ENCODE assay signal across 1 cellular context in the genomic region with DNA sequence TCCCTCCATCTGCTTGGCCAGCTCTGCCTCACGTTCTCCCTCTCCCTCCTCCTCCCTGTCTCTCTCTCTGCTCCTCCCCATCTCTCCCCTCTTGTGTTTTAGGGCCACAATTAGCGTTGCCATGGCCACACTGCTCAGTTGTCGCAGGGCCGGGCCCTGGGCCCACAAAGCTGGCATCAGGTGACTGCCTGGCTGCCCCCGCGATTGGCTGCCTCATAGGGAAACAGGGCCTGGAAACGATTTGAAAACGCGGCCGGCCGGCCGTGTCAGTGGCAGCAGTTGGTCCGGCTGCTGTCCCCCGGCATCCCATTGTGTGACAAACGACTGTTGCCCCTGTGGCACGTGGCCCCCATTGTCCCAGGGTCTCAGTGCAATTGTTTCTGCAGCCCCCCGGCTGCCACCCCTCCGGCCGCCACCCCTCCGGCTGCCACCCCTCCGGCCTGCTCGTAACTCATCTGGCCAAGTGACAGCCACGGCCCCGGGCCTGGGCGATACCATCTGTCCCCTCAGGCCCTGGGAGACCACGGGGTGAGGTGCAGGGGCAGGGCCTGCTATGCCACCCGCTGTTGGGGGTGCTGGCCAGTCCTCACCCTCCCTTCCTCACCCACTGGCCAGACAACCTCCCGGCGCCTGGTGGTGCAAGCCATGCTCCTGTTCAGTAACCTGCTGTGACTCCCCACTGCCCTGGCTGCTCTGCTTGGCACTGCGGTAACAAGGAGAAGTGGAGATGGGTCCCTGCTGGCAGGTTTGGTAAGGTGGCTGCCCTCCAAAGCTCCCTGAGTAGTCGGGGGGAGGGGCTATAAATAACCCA.
TF ChIP-seq lines count a peak whose summit lies in the region.

No MANE protein-coding gene starts in this region.

TF ChIP-seq in HEK293, 187 proteins besides CTCF, POLR2A, EP300 and RAD21 (continued from another document):
- TF ChIP-seq ZNF561 (tag by site-specific recombination; IDR thresholded peaks at IDR 0.05; ENCODE audit: borderline replicate concordance): peak; percentile 64; the same call in 1 of the 2 replicates
TF ChIP-seq in HEK293: peak in this region for 39.
